In genomic region chr5:38556599-38557308, GRCh38 we compare ENCODE assay signal across 1 cellular context.
TF ChIP-seq lines count a peak whose summit lies in the region.

TSS of gene LIFR (minus strand) at chr5:38556646. CDS start at chr5:38530647, 25,999 bp downstream.

TF ChIP-seq in HepG2, 621 proteins besides CTCF, POLR2A, EP300 and RAD21 (continued from another document):
- TF ChIP-seq LCORL (IDR thresholded peaks at IDR 0.05) (no peak), LCORL (CRISPR knock-in tag; IDR thresholded peaks at IDR 0.05) (0 out of 2 replicates have a peak, but pooled peaks have one; percentile 45), CBX2 (IDR thresholded peaks at IDR 0.05; ENCODE audit: low read depth, low read length) (no peak; the same call in 1 of the 2 replicates), CBX2 (CRISPR knock-in tag; IDR thresholded peaks at IDR 0.05; ENCODE audit: low read depth) (no peak), FOXO4 (CRISPR knock-in tag; conservative IDR thresholded peaks at IDR 0.05) (0 out of 2 replicates have a peak, but pooled peaks have one; percentile 80), HHEX (CRISPR knock-in tag; IDR thresholded peaks at IDR 0.05) (no peak), NRL (CRISPR knock-in tag; IDR thresholded peaks at IDR 0.05; ENCODE audit: borderline replicate concordance) (peak; percentile 79; the same call in 1 of the 2 replicates), HOXA5 (CRISPR knock-in tag; IDR thresholded peaks at IDR 0.05) (no peak), BORCS8-MEF2B (CRISPR knock-in tag; IDR thresholded peaks at IDR 0.05) (peak; percentile 58; the same call in 1 of the 2 replicates), ZNF563 (CRISPR knock-in tag; IDR thresholded peaks at IDR 0.05) (peak; percentile 54; the same call in 1 of the 2 replicates), ZNF879 (CRISPR knock-in tag; IDR thresholded peaks at IDR 0.05) (peak; percentile 30; the same call in 1 of the 2 replicates), ARNT2 (CRISPR knock-in tag; IDR thresholded peaks at IDR 0.05; ENCODE audit: low read depth) (peak; percentile 55; the same call in 1 of the 2 replicates), MXD1 (CRISPR knock-in tag; IDR thresholded peaks at IDR 0.05) (0 out of 2 replicates have a peak, but pooled peaks have one; percentile 25), ATF7-NPFF (CRISPR knock-in tag; IDR thresholded peaks at IDR 0.05; ENCODE audit: low read depth) (peak; percentile 43; the same call in 1 of the 2 replicates), HDAC1 (CRISPR knock-in tag; IDR thresholded peaks at IDR 0.05) (peak; percentile 64), ZEB1 (IDR thresholded peaks at IDR 0.05; ENCODE audit: insufficient replicate concordance, low read depth) (no peak), ZNF687 (CRISPR knock-in tag; IDR thresholded peaks at IDR 0.05) (peak; percentile 78), PRDM10 (CRISPR knock-in tag; IDR thresholded peaks at IDR 0.05; ENCODE audit: low read depth) (no peak), TSC22D2 (CRISPR knock-in tag; IDR thresholded peaks at IDR 0.05; ENCODE audit: borderline replicate concordance) (peak; percentile 28; the same call in 1 of the 2 replicates), ZNF710 (CRISPR knock-in tag; IDR thresholded peaks at IDR 0.05; ENCODE audit: borderline replicate concordance) (peak; percentile 68; the same call in 1 of the 2 replicates), NR2F6 (IDR thresholded peaks at IDR 0.05) (no peak), NR2F6 (CRISPR knock-in tag; IDR thresholded peaks at IDR 0.05) (no peak), HNRNPK (IDR thresholded peaks at IDR 0.05; ENCODE audit: low read depth, low read length, poor library complexity, severe bottlenecking) (no peak), ZBTB40 (IDR thresholded peaks at IDR 0.05) (no peak), ZBTB40 (CRISPR knock-in tag; IDR thresholded peaks at IDR 0.05) (0 out of 2 replicates have a peak, but pooled peaks have one; percentile 36), GATAD1 (CRISPR knock-in tag; IDR thresholded peaks at IDR 0.05) (0 out of 2 replicates have a peak, but pooled peaks have one; percentile 18), ZFY (CRISPR knock-in tag; IDR thresholded peaks at IDR 0.05) (peak; percentile 72; the same call in 1 of the 2 replicates), MTF2 (CRISPR knock-in tag; IDR thresholded peaks at IDR 0.05; ENCODE audit: borderline replicate concordance) (no peak), STAT6 (CRISPR knock-in tag; IDR thresholded peaks at IDR 0.05; ENCODE audit: borderline replicate concordance) (no peak), BCL6 (CRISPR knock-in tag; IDR thresholded peaks at IDR 0.05) (peak; percentile 29; the same call in 1 of the 2 replicates), RNF2 (conservative IDR thresholded peaks at IDR 0.05; ENCODE audit: low read depth) (peak; percentile 72; the same call in 1 of the 2 replicates), ZNF816 (CRISPR knock-in tag; IDR thresholded peaks at IDR 0.05; ENCODE audit: borderline replicate concordance) (peak; percentile 71; the same call in 1 of the 2 replicates), KAT7 (CRISPR knock-in tag; IDR thresholded peaks at IDR 0.05; ENCODE audit: borderline replicate concordance) (peak; percentile 53; the same call in 1 of the 2 replicates)
TF ChIP-seq in HepG2: peak in this region for 134.
